In the genomic region with DNA sequence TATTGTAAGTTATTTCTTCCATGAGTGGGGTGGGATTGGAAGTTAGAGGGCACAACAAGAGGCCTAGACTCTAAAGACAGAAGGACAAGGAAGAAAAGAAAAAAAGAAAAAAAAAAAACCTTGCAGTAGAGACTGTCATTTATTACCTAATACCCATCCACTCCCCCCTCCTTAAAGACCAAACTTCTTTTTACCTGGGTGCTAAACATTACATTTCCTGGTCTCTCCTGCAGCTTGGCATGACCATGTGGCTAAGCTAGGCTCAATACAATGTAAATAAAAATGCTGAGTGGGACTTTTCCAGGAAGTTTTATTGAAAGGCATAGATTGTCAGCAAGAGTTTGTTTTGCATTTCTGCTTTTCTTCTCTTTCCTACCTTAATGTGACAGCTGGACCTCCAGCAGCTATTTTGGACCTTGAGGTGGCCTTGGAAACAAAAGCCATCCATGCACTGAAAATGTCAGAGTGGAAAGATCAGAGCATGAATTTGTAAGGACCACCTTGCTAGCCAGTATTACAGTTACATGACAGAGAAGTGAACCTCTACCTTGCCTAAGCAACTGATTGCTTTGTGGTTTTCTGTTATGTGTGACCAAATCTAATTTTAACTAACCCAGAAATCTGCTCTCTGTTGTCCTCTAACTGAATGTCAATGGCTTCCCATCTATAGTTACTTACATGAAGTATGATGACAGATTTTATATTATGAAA, we compare ENCODE assay signal across 10 cellular contexts.
DNase-seq lines count a peak whose midpoint lies in the region; ATAC-seq and TF ChIP-seq lines count a peak whose summit lies in the region.
"Had no signal": no experiment of that assay in that cellular context is flagged by ENCODE, and none has a peak within 500 bp of the region (broad histone marks: within the 10 kb centered on the region; RNA-seq: fewer than 3 reads in every experiment).

No MANE protein-coding gene starts in this region.

- H3K4me3 Mint-ChIP-seq in activated CD8-positive, alpha-beta memory T cell treated with anti-CD3 and anti-CD28 coated beads, Interleukin-2, amount 10 ng/mL, durations not matched to agents 7 days and 5 days = peak overlapping the region; percentile 28
- H3K4me3 Mint-ChIP-seq in stimulated activated effector memory CD8-positive, alpha-beta T cell treated with anti-CD3 and anti-CD28 coated beads, Interleukin-12 subunit alpha, Interleukin-12 subunit beta, amount 100 ng/mL, for 72 hours = peak overlapping the region; percentile 41
- H3K4me3 Mint-ChIP-seq in Calu3 (ENCODE audit: low read depth, unreplicated experiment) = no peak overlapping the region

- peak overlapping the region; percentile 94 for H3K27ac ChIP-seq in KMS-11
- H3K27ac ChIP-seq: uterus had no signal

- H3K4me1 ChIP-seq in KMS-11 (ENCODE audit: low read depth, poor library complexity, severe bottlenecking) = peaks cover 88% of the 10 kb centered on the region
- H3K4me1 ChIP-seq: uterus had no signal

- no peak overlapping the region for H3K4me3 ChIP-seq in KMS-11 (IDR thresholded peaks at IDR 0.05; ENCODE audit: insufficient read depth, low read depth, low read length)
- H3K4me3 ChIP-seq: uterus had no signal

- H3K27me3 ChIP-seq in KMS-11 (ENCODE audit: insufficient read depth, low read depth) = no peaks in the 10 kb centered on the region
- H3K27me3 ChIP-seq: uterus had no signal

- no peaks in the 10 kb centered on the region for H3K27me3 Mint-ChIP-seq in activated CD8-positive, alpha-beta memory T cell treated with anti-CD3 and anti-CD28 coated beads, Interleukin-2, amount 10 ng/mL, durations not matched to agents 7 days and 5 days
- H3K27me3 Mint-ChIP-seq in Calu3 (ENCODE audit: unreplicated experiment) = peaks cover 60% of the 10 kb centered on the region

- peak; percentile 84 for ATAC-seq in activated CD8-positive, alpha-beta memory T cell treated with anti-CD3 and anti-CD28 coated beads, Interleukin-2, amount 10 ng/mL, durations not matched to agents 7 days and 5 days
- peak; percentile 82 for ATAC-seq in HG02642 (IDR thresholded peaks at IDR 0.05; ENCODE audit: poor library complexity, unreplicated experiment)
- peak; percentile 84 for ATAC-seq in stimulated activated effector memory CD8-positive, alpha-beta T cell treated with anti-CD3 and anti-CD28 coated beads, Interleukin-12 subunit alpha, Interleukin-12 subunit beta, amount 100 ng/mL, for 72 hours
- ATAC-seq: left ventricle myocardium superior had no signal

- TF ChIP-seq CTCF in KMS-11 (conservative IDR thresholded peaks at IDR 0.05; ENCODE audit: low read depth, low read length) (no peak), Calu3 (IDR thresholded peaks at IDR 0.05; ENCODE audit: unreplicated experiment) (no peak)

- intact Hi-C loops in head of caudate nucleus (cut with DNase I) (no loop called here), Calu3 (cut with micrococcal nuclease; ENCODE audit: unreplicated experiment) (no loop called here)

- no peaks in the 10 kb centered on the region for H3K79me2 ChIP-seq in KMS-11 (ENCODE audit: insufficient read depth, low read depth)

- CTCF ChIA-PET in activated CD8-positive, alpha-beta memory T cell treated with anti-CD3 and anti-CD28 coated beads, Interleukin-2, amount 10 ng/mL, durations not matched to agents 7 days and 5 days (lab: Charles Lee) = interaction anchor here (0.9 to 2.7 kb wide), 8 partner anchors 8 to 81 kb away, joined by 3 to 15 read pairs (median 8); partner anchors contain the start of gene SFMBT2
- CTCF ChIA-PET in Calu3 (lab: Charles Lee) = no interaction called here

- no peaks in the 10 kb centered on the region for H3K36me3 ChIP-seq in KMS-11 (ENCODE audit: insufficient read depth)
- H3K36me3 ChIP-seq: uterus had no signal

- peak overlapping the region; percentile 88 for H3K4me2 ChIP-seq in KMS-11

- H3K9me3 Mint-ChIP-seq in activated CD8-positive, alpha-beta memory T cell treated with anti-CD3 and anti-CD28 coated beads, Interleukin-2, amount 10 ng/mL, durations not matched to agents 7 days and 5 days (ENCODE audit: low read depth) = peaks cover 4% of the 10 kb centered on the region
- H3K9me3 Mint-ChIP-seq in stimulated activated effector memory CD8-positive, alpha-beta T cell treated with anti-CD3 and anti-CD28 coated beads, Interleukin-12 subunit alpha, Interleukin-12 subunit beta, amount 100 ng/mL, for 72 hours = no peaks in the 10 kb centered on the region
- H3K9me3 Mint-ChIP-seq in Calu3 (ENCODE audit: low read depth, unreplicated experiment) = no peaks in the 10 kb centered on the region

- H3K4me1 Mint-ChIP-seq in activated CD8-positive, alpha-beta memory T cell treated with anti-CD3 and anti-CD28 coated beads, Interleukin-2, amount 10 ng/mL, durations not matched to agents 7 days and 5 days = peaks cover 80% of the 10 kb centered on the region
- peaks cover 50% of the 10 kb centered on the region for H3K4me1 Mint-ChIP-seq in stimulated activated effector memory CD8-positive, alpha-beta T cell treated with anti-CD3 and anti-CD28 coated beads, Interleukin-12 subunit alpha, Interleukin-12 subunit beta, amount 100 ng/mL, for 72 hours
- H3K4me1 Mint-ChIP-seq in Calu3 (ENCODE audit: low read depth, unreplicated experiment) = no peaks in the 10 kb centered on the region

- peak overlapping the region; percentile 55 for H3K9ac ChIP-seq in KMS-11

- no TSS peak for BruUV-seq in Calu3 (replicated peaks; lab: Mats Ljungman, UMichigan)

- peak overlapping the region; percentile 31 for H2AFZ ChIP-seq in KMS-11 (ENCODE audit: low read depth)

- peaks cover 26% of the 10 kb centered on the region for H3K36me3 Mint-ChIP-seq in activated CD8-positive, alpha-beta memory T cell treated with anti-CD3 and anti-CD28 coated beads, Interleukin-2, amount 10 ng/mL, durations not matched to agents 7 days and 5 days
- H3K36me3 Mint-ChIP-seq in stimulated activated effector memory CD8-positive, alpha-beta T cell treated with anti-CD3 and anti-CD28 coated beads, Interleukin-12 subunit alpha, Interleukin-12 subunit beta, amount 100 ng/mL, for 72 hours = no peaks in the 10 kb centered on the region
- H3K36me3 Mint-ChIP-seq in Calu3 (ENCODE audit: insufficient read depth, unreplicated experiment) = no peaks in the 10 kb centered on the region

- DNase-seq in activated CD8-positive, alpha-beta memory T cell treated with anti-CD3 and anti-CD28 coated beads, Interleukin-2, amount 10 ng/mL, durations not matched to agents 7 days and 5 days = no peak
- DNase-seq in activated CD8-positive, alpha-beta memory T cell treated with anti-CD3 and anti-CD28 coated beads, Interleukin-2, amount 50 U/mL, for 48 hours = no peak
- no peak for DNase-seq in stimulated activated effector memory CD8-positive, alpha-beta T cell treated with anti-CD3 and anti-CD28 coated beads, Interleukin-12 subunit alpha, Interleukin-12 subunit beta, amount 100 ng/mL, for 72 hours (ENCODE audit: low spot score in 2 of 2)
- no peak for DNase-seq in head of caudate nucleus
- no peak for DNase-seq in Calu3
- no peak for DNase-seq in nucleus accumbens (lab: John Stamatoyannopoulos, UW)
- DNase-seq: left ventricle myocardium superior, uterus had no signal

- no peaks in the 10 kb centered on the region for H4K20me1 ChIP-seq in KMS-11 (ENCODE audit: insufficient read depth)

- H3K27ac Mint-ChIP-seq in activated CD8-positive, alpha-beta memory T cell treated with anti-CD3 and anti-CD28 coated beads, Interleukin-2, amount 10 ng/mL, durations not matched to agents 7 days and 5 days = peak overlapping the region; percentile 93
- H3K27ac Mint-ChIP-seq in stimulated activated effector memory CD8-positive, alpha-beta T cell treated with anti-CD3 and anti-CD28 coated beads, Interleukin-12 subunit alpha, Interleukin-12 subunit beta, amount 100 ng/mL, for 72 hours = peak overlapping the region; percentile 67
- no peak overlapping the region for H3K27ac Mint-ChIP-seq in Calu3 (ENCODE audit: unreplicated experiment)
